In the genomic region with DNA sequence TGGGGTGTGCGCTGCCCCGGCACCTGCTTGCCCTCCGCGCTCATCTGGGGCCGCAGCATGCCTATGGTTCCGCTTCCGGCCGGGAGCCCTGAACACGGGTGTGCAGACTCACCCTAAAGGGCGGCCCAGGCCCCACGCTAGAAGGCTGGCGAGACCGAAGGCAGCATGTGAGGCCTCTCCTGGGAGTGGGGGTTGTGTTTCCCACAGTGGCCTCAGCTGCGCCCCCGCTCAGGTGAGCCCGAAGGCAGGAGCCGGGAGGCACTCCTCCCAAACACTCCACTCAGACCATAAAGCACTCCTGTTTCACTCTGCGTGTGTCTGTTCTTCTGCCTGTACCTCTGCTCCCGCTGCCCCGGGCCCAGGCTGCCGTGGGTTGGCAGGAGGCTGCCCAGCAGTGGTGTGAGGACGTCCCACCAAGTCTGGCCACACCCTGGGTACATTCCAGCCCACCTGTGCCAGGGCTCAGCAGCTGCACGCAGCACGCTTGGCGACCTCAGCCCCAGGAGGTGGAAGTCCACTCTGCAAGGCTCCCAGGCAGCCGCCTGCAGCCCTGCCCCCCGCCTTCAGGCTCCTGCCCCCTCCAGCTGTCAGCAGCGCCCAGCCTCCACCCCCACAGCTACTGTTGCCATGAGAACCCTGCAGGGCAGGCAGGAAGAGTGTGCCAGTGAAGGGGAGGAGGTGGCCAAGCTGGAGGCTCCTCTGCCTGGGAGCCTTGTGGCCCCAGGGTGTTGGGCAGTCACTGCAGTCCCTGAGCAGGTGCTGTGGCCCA, we compare ENCODE assay signal across 8 cellular contexts. TPM values are rescaled to one million over a fixed set of nuclear protein-coding genes. Genes with fewer than 3 reads are reported as not detected.
A peak's percentile ranks its signal among the peaks of the same experiment; 100 is the strongest.
DNase-seq lines count a peak whose midpoint lies in the region; ATAC-seq and TF ChIP-seq lines count a peak whose summit lies in the region.

No MANE protein-coding gene starts in this region.

- no peak overlapping the region for H3K27ac ChIP-seq in smooth muscle cell (ENCODE audit: low read depth)

- H3K4me2 ChIP-seq in smooth muscle cell, result peak overlapping the region; percentile 59

- H3F3A ChIP-seq in smooth muscle cell (ENCODE audit: low read depth), result peaks cover 10% of the 10 kb centered on the region

- no peak overlapping the region for H3K4me3 ChIP-seq in smooth muscle cell

- DNase-seq in Ammon's horn (ENCODE audit: low spot score) (peak; percentile 91), LHCN-M2 (ENCODE audit: low read depth) (peak; percentile 87), glomerular visceral epithelial cell (ENCODE audit: extremely low spot score) (peak; percentile 86), smooth muscle cell (lab: John Stamatoyannopoulos, UW; ENCODE audit: unreplicated experiment) (peak; percentile 21)

- no peaks in the 10 kb centered on the region for H3K36me3 ChIP-seq in smooth muscle cell (ENCODE audit: low read depth)

- H3K9me3 ChIP-seq in smooth muscle cell (replicated peaks; ENCODE audit: low read depth), result no peaks in the 10 kb centered on the region

- H3K27me3 ChIP-seq in smooth muscle cell (ENCODE audit: low read depth), result no peaks in the 10 kb centered on the region

- H2AFZ ChIP-seq in smooth muscle cell (ENCODE audit: low read depth), result no peak overlapping the region

- peaks cover 21% of the 10 kb centered on the region for H3K4me1 ChIP-seq in smooth muscle cell (ENCODE audit: low read depth)

- peaks cover 26% of the 10 kb centered on the region for H4K20me1 ChIP-seq in smooth muscle cell (ENCODE audit: low read depth)

- peak; percentile 2 for TF ChIP-seq CTCF in smooth muscle cell (IDR thresholded peaks at IDR 0.05; ENCODE audit: borderline replicate concordance, insufficient read depth, poor library complexity, severe bottlenecking)

- whole genome bisulfite sequencing in smooth muscle cell (ENCODE audit: low lambda C conversion rate), result 75% methylated on average over 28 of the region's 28 CpGs

- ATAC-seq in HG03442 (IDR thresholded peaks at IDR 0.05; ENCODE audit: unreplicated experiment) (no peak), HG03460 (IDR thresholded peaks at IDR 0.05; ENCODE audit: unreplicated experiment) (no peak), HG03457 (IDR thresholded peaks at IDR 0.05; ENCODE audit: unreplicated experiment) (no peak)

- no peak overlapping the region for H3K9ac ChIP-seq in smooth muscle cell (ENCODE audit: low read depth)

- 0 out of 2 replicates have a peak, but pooled peaks have one; percentile 25 for TF ChIP-seq POLR2A in Raji (IDR thresholded peaks at IDR 0.05; ENCODE audit: insufficient read depth, low read depth, low read length)

- H3K79me2 ChIP-seq in smooth muscle cell (ENCODE audit: low read depth), result no peaks in the 10 kb centered on the region

RNA-seq across cellular contexts. Expression of a gene that starts 1.2 kb away (rescaled TPM):
- total RNA-seq in LHCN-M2 (2014; rRNA removed), result 3.1 and 3.6 TPM in 2 replicates
- polyA plus RNA-seq in LHCN-M2 (2012), result 4.9 TPM
- total RNA-seq in smooth muscle cell, result 1.2 and 1.8 TPM in 2 replicates
- polyA plus RNA-seq in smooth muscle cell, result 2.9 and 3.7 TPM in 2 replicates

RNA-seq across cellular contexts. Expression of a gene that starts 8.1 kb away (rescaled TPM):
- total RNA-seq in LHCN-M2 (2014; rRNA removed) (109 and 122 TPM in 2 replicates), smooth muscle cell (110 and 173 TPM in 2 replicates)
- polyA plus RNA-seq in LHCN-M2 (2012), result 370 TPM
- 381 and 435 TPM in 2 replicates for polyA plus RNA-seq in smooth muscle cell

RNA-seq across cellular contexts. Expression of a gene that starts 11.1 kb away (rescaled TPM):
- total RNA-seq in LHCN-M2 (2014; rRNA removed) (3.8 and 7.2 TPM in 2 replicates), smooth muscle cell (3.8 TPM in 2 replicates)
- 1.0 TPM for polyA plus RNA-seq in LHCN-M2 (2012)
- 7.5 and 8.0 TPM in 2 replicates for polyA plus RNA-seq in smooth muscle cell

RNA-seq across cellular contexts. Expression of a gene that starts 25.0 kb away (rescaled TPM):
- total RNA-seq in LHCN-M2 (2014; rRNA removed) (335 and 349 TPM in 2 replicates), smooth muscle cell (304 and 306 TPM in 2 replicates)
- polyA plus RNA-seq in LHCN-M2 (2012), result 679 TPM
- 492 and 548 TPM in 2 replicates for polyA plus RNA-seq in smooth muscle cell

RNA-seq across cellular contexts. Expression of a gene that starts 33.3 kb away (rescaled TPM):
- total RNA-seq in LHCN-M2 (2014; rRNA removed) (83.4 and 91.3 TPM in 2 replicates), smooth muscle cell (41.5 and 54.3 TPM in 2 replicates)
- 92.5 TPM for polyA plus RNA-seq in LHCN-M2 (2012)
- 81.6 and 97.2 TPM in 2 replicates for polyA plus RNA-seq in smooth muscle cell

Comparison
In these comparisons a context has a peak if more than half of its experiments do, and no peak if none do; other contexts are left out.
1. DNase-seq: peak in every context shown above with its lines; median percentile 91 in Ammon's horn; 87 in LHCN-M2; 86 in glomerular visceral epithelial cell; 21 in smooth muscle cell.